Comparison of ENCODE assay signal across 1 cellular context in genomic region chr12:54301428-54302045, GRCh38.
A peak's percentile ranks its signal among the peaks of the same experiment; 100 is the strongest.
TF ChIP-seq lines count a peak whose summit lies in the region.

No MANE protein-coding gene starts in this region.

TF ChIP-seq in HepG2, 621 proteins besides CTCF, POLR2A, EP300 and RAD21 (continues in another document):
- TF ChIP-seq ZSCAN30 (CRISPR knock-in tag; IDR thresholded peaks at IDR 0.05), result no peak
- no peak for TF ChIP-seq NONO (IDR thresholded peaks at IDR 0.05)
- TF ChIP-seq NONO (CRISPR knock-in tag; conservative IDR thresholded peaks at IDR 0.05), result 0 out of 2 replicates have a peak, but pooled peaks have one; percentile 21
- 0 out of 2 replicates have a peak, but pooled peaks have one; percentile 52 for TF ChIP-seq SOX13 (IDR thresholded peaks at IDR 0.05)
- TF ChIP-seq SOX13 (CRISPR knock-in tag; conservative IDR thresholded peaks at IDR 0.05 in 1 of 2, IDR thresholded peaks at IDR 0.05 in 1 of 2), result peak in 1 of 2 experiments; percentile 81; a peak in 2 of 4 replicates
- peak; percentile 63 for TF ChIP-seq FOXP4 (CRISPR knock-in tag; IDR thresholded peaks at IDR 0.05)
- no peak for TF ChIP-seq ZFAT (CRISPR knock-in tag; conservative IDR thresholded peaks at IDR 0.05)
- no peak for TF ChIP-seq ZFP36 (IDR thresholded peaks at IDR 0.05; ENCODE audit: borderline replicate concordance, low read depth, low read length, partially characterized antibody)
- peak; percentile 67 for TF ChIP-seq NCOR1 (IDR thresholded peaks at IDR 0.05; ENCODE audit: borderline replicate concordance, low read length)
- TF ChIP-seq ZNF275 (CRISPR knock-in tag; IDR thresholded peaks at IDR 0.05; ENCODE audit: borderline replicate concordance), result no peak
- TF ChIP-seq PAXIP1 (CRISPR knock-in tag; conservative IDR thresholded peaks at IDR 0.05), result peak; percentile 86
- TF ChIP-seq TBX2 (CRISPR knock-in tag; IDR thresholded peaks at IDR 0.05; ENCODE audit: borderline replicate concordance), result peak; percentile 60; the same call in 1 of the 2 replicates
- TF ChIP-seq ZBTB42 (CRISPR knock-in tag; IDR thresholded peaks at IDR 0.05), result no peak
- no peak for TF ChIP-seq ZNF260 (CRISPR knock-in tag; IDR thresholded peaks at IDR 0.05; ENCODE audit: borderline replicate concordance, low read depth)
- TF ChIP-seq HNF4G (IDR thresholded peaks at IDR 0.05; ENCODE audit: borderline replicate concordance, low read depth, low read length), result peak; percentile 20; the same call in 1 of the 2 replicates
- no peak for TF ChIP-seq HNF4G (CRISPR knock-in tag; IDR thresholded peaks at IDR 0.05; ENCODE audit: borderline replicate concordance, low read depth)
- no peak for TF ChIP-seq MAZ (IDR thresholded peaks at IDR 0.05; ENCODE audit: borderline replicate concordance, low read depth, low read length)
- peak; percentile 3; the same call in 1 of the 2 replicates for TF ChIP-seq MAZ (CRISPR knock-in tag; IDR thresholded peaks at IDR 0.05; ENCODE audit: low read depth)
- TF ChIP-seq RFX3 (CRISPR knock-in tag; IDR thresholded peaks at IDR 0.05), result no peak
- no peak for TF ChIP-seq ZFP62 (CRISPR knock-in tag; IDR thresholded peaks at IDR 0.05)
- no peak for TF ChIP-seq ZNF574 (CRISPR knock-in tag; IDR thresholded peaks at IDR 0.05)
- peak; percentile 92 for TF ChIP-seq PATZ1 (CRISPR knock-in tag; IDR thresholded peaks at IDR 0.05)
- TF ChIP-seq NR2F2 (IDR thresholded peaks at IDR 0.05; ENCODE audit: borderline replicate concordance, low read depth), result peak; percentile 68; the same call in 1 of the 2 replicates
- TF ChIP-seq BRD4 (CRISPR knock-in tag; IDR thresholded peaks at IDR 0.05), result no peak
- TF ChIP-seq ZXDC (CRISPR knock-in tag; IDR thresholded peaks at IDR 0.05), result no peak
- TF ChIP-seq SOX6 (IDR thresholded peaks at IDR 0.05), result no peak
- TF ChIP-seq SOX6 (CRISPR knock-in tag; IDR thresholded peaks at IDR 0.05), result peak; percentile 73
- 0 out of 2 replicates have a peak, but pooled peaks have one; percentile 48 for TF ChIP-seq ZBTB7B (CRISPR knock-in tag; IDR thresholded peaks at IDR 0.05)
- TF ChIP-seq ZFP82 (CRISPR knock-in tag; IDR thresholded peaks at IDR 0.05; ENCODE audit: borderline replicate concordance), result no peak
- no peak for TF ChIP-seq ATF7 (IDR thresholded peaks at IDR 0.05)
- TF ChIP-seq ATF7 (CRISPR knock-in tag; IDR thresholded peaks at IDR 0.05), result no peak
- no peak for TF ChIP-seq SMARCC2 (IDR thresholded peaks at IDR 0.05)
- no peak for TF ChIP-seq HES4 (CRISPR knock-in tag; IDR thresholded peaks at IDR 0.05; ENCODE audit: borderline replicate concordance)
- TF ChIP-seq GTF3A (CRISPR knock-in tag; conservative IDR thresholded peaks at IDR 0.05), result peak; percentile 4; the same call in 1 of the 2 replicates
- no peak for TF ChIP-seq CSRNP1 (CRISPR knock-in tag; IDR thresholded peaks at IDR 0.05)
- no peak for TF ChIP-seq ZNF652 (CRISPR knock-in tag; IDR thresholded peaks at IDR 0.05; ENCODE audit: borderline replicate concordance, low read depth)
- TF ChIP-seq HDAC1 (CRISPR knock-in tag; IDR thresholded peaks at IDR 0.05), result peak; percentile 58; the same call in 1 of the 2 replicates
- peak; percentile 89 for TF ChIP-seq ZEB1 (IDR thresholded peaks at IDR 0.05; ENCODE audit: insufficient replicate concordance, low read depth)
- TF ChIP-seq ISL2 (CRISPR knock-in tag; IDR thresholded peaks at IDR 0.05), result peak; percentile 57
- TF ChIP-seq DMAP1 (CRISPR knock-in tag; IDR thresholded peaks at IDR 0.05), result 0 out of 2 replicates have a peak, but pooled peaks have one; percentile 25
- 0 out of 2 replicates have a peak, but pooled peaks have one; percentile 20 for TF ChIP-seq ARNT2 (CRISPR knock-in tag; IDR thresholded peaks at IDR 0.05; ENCODE audit: low read depth)
- 0 out of 2 replicates have a peak, but pooled peaks have one; percentile 3 for TF ChIP-seq ZNF850 (CRISPR knock-in tag; conservative IDR thresholded peaks at IDR 0.05)
- no peak for TF ChIP-seq RFXANK (CRISPR knock-in tag; IDR thresholded peaks at IDR 0.05)
- no peak for TF ChIP-seq ZNF367 (CRISPR knock-in tag; IDR thresholded peaks at IDR 0.05; ENCODE audit: borderline replicate concordance)
- no peak for TF ChIP-seq ONECUT2 (CRISPR knock-in tag; IDR thresholded peaks at IDR 0.05)
- TF ChIP-seq ZNF20 (CRISPR knock-in tag; IDR thresholded peaks at IDR 0.05), result no peak
- TF ChIP-seq FLYWCH1 (CRISPR knock-in tag; IDR thresholded peaks at IDR 0.05), result no peak
- no peak for TF ChIP-seq TRIM22 (IDR thresholded peaks at IDR 0.05)
- TF ChIP-seq CREM (IDR thresholded peaks at IDR 0.05), result 0 out of 2 replicates have a peak, but pooled peaks have one; percentile 52
- TF ChIP-seq CREM (CRISPR knock-in tag; IDR thresholded peaks at IDR 0.05), result no peak
